ENCODE assay signal across 31 cellular contexts in genomic region chrX:7876957-7877356, GRCh38. TPM values are rescaled to one million over a fixed set of nuclear protein-coding genes. Genes with fewer than 3 reads are reported as not detected.
"Had no signal": no experiment of that assay in that cellular context is flagged by ENCODE, and none has a peak within 500 bp of the region (broad histone marks: within the 10 kb centered on the region; RNA-seq: fewer than 3 reads in every experiment).

No MANE protein-coding gene starts in this region.

- DNase-seq: stimulated activated CD4-positive, alpha-beta T cell treated with anti-CD3 and anti-CD28 coated beads, Interleukin-2, amount 100 ng/mL, for 48 hours; stimulated activated CD4-positive, alpha-beta T cell treated with anti-CD3 and anti-CD28 coated beads, Interleukin-4, amount 100 ng/mL, for 1 hour; stimulated activated CD4-positive, alpha-beta T cell treated with anti-CD3 and anti-CD28 coated beads, Interleukin-4, amount 100 ng/mL, for 24 hours; stimulated activated CD4-positive, alpha-beta T cell treated with anti-CD3 and anti-CD28 coated beads, Interleukin-4, amount 100 ng/mL, for 4 hours; stimulated activated CD8-positive, alpha-beta memory T cell treated with anti-CD3 and anti-CD28 coated beads, Interleukin-4, amount 100 ng/mL, for 48 hours; stimulated activated naive B cell treated with anti-CD40 and anti-IgM and Interleukin-4, amounts not matched to agents 10 μg/mL and 1 μg/mL and 100 μg/mL, for 72 hours; stimulated activated naive CD4-positive, alpha-beta T cell; stimulated activated naive CD4-positive, alpha-beta T cell treated with Interleukin-2 at 50 U/mL for 16 hours; stimulated activated naive CD8-positive, alpha-beta T cell treated with anti-CD3 and anti-CD28 coated beads, Interleukin-15, amount 100 ng/mL, for 72 hours; stimulated activated naive CD8-positive, alpha-beta T cell treated with anti-CD3 and anti-CD28 coated beads, Interleukin-15, Interleukin-2, amounts not matched to agents 100 U/mL and 50 U/mL, for 24 hours; stomach; substantia nigra; testis; thyroid gland; tibial artery; transverse colon; upper lobe of left lung; upper lobe of right lung; uterus had no signal

- H3K9me3 ChIP-seq: stomach, suprapubic skin, testis, thoracic aorta, thyroid gland, tibial artery, tibial nerve, transverse colon, upper lobe of left lung, upper lobe of right lung, uterus, vagina had no signal

- H3K4me1 ChIP-seq: stomach, suprapubic skin, testis, thyroid gland, tibial artery, tibial nerve, transverse colon, upper lobe of left lung, upper lobe of right lung, uterus, vagina had no signal

- H3K27me3 ChIP-seq: stomach, suprapubic skin, testis, thyroid gland, tibial artery, tibial nerve, transverse colon, upper lobe of left lung, upper lobe of right lung, uterus, vagina had no signal

- H3K27ac ChIP-seq: stomach, suprapubic skin, testis, thoracic aorta, thyroid gland, tibial artery, tibial nerve, transverse colon, upper lobe of left lung, upper lobe of right lung, uterus, vagina had no signal

- H3K4me3 ChIP-seq: stomach, suprapubic skin, testis, thoracic aorta, thyroid gland, tibial artery, tibial nerve, transverse colon, upper lobe of left lung, upper lobe of right lung, uterus, vagina had no signal

- H3K36me3 ChIP-seq: stomach, suprapubic skin, thoracic aorta, thyroid gland, tibial artery, tibial nerve, transverse colon, upper lobe of left lung, upper lobe of right lung, uterus, vagina had no signal

- ATAC-seq: stimulated activated effector memory CD8-positive, alpha-beta T cell treated with anti-CD3 and anti-CD28 coated beads, Interleukin-12 subunit alpha, Interleukin-12 subunit beta, amount 100 ng/mL, for 72 hours; stimulated activated memory B cell treated with anti-CD40 and anti-IgM and Interleukin-4, amounts not matched to agents 10 μg/mL and 1 μg/mL and 100 μg/mL, for 72 hours; stimulated activated naive B cell treated with anti-CD40 and anti-IgM and Interleukin-4, amounts not matched to agents 10 μg/mL and 1 μg/mL and 100 μg/mL, for 72 hours; stimulated activated naive CD8-positive, alpha-beta T cell treated with anti-CD3 and anti-CD28 coated beads, Interleukin-15, amount 100 ng/mL, for 72 hours; stimulated activated naive CD8-positive, alpha-beta T cell treated with anti-CD3 and anti-CD28 coated beads, Interleukin-15, Interleukin-2, amounts not matched to agents 100 U/mL and 50 U/mL, for 24 hours; upper lobe of right lung had no signal

- FAIRE-seq: urothelium cell line had no signal

RNA-seq across cellular contexts. Expression of gene VCX, which starts 34.0 kb away (rescaled TPM):
- total RNA-seq: stomach, subcutaneous adipose tissue, suprapubic skin, temporal lobe, thoracic aorta, tibial nerve, transverse colon, upper lobe of left lung, upper lobe of right lung, ureter, urinary bladder, vagina had no signal
- polyA plus RNA-seq: stomach, thymus, urinary bladder had no signal
